ENCODE assay signal across 7 cellular contexts in genomic region chr13:75635621-75636338, GRCh38. TPM values are rescaled to one million over a fixed set of nuclear protein-coding genes. Genes with fewer than 3 reads are reported as not detected.
DNase-seq lines count a peak whose midpoint lies in the region; ATAC-seq and TF ChIP-seq lines count a peak whose summit lies in the region.

LMO7 (plus strand) TSS chr13:75636330; CDS start chr13:75636658, 328 bp downstream.

- H3K9me3 ChIP-seq in muscle layer of colon (ENCODE audit: low read length) (no peaks in the 10 kb centered on the region), stomach smooth muscle (ENCODE audit: control insufficient read depth in 2 of 2, low read length in 2 of 2) (no peaks in the 10 kb centered on the region)

- H3K9ac ChIP-seq in muscle layer of colon (ENCODE audit: low read length): no peak within 1 kb of the TSS
- H3K9ac ChIP-seq in stomach smooth muscle (ENCODE audit: low read length in 2 of 2): peak within 1 kb of the TSS in 1 of 2 donors; percentile 13

- peaks cover 42% of the 10 kb centered on the region for H3K36me3 Mint-ChIP-seq in HFFc6 (ENCODE audit: low read depth)

- TF ChIP-seq CTCF in HFFc6 (IDR thresholded peaks at IDR 0.05) (0 out of 2 replicates have a peak, but pooled peaks have one; percentile 6), NB4 (IDR thresholded peaks at IDR 0.05; ENCODE audit: low read depth, low read length) (no peak), epithelial cell of proximal tubule (conservative IDR thresholded peaks at IDR 0.05; ENCODE audit: low read depth, low read length) (no peak)

- H3K4me3 ChIP-seq in NB4 (ENCODE audit: low read depth, low read length) (peak within 1 kb of the TSS; percentile 47), epithelial cell of proximal tubule (ENCODE audit: low read depth, low read length) (peak within 1 kb of the TSS; percentile 86), muscle layer of colon (ENCODE audit: low read depth in 1 of 2, low read length in 2 of 2) (peak within 1 kb of the TSS; percentile 61 to 64), stomach smooth muscle (ENCODE audit: low read length in 2 of 2) (peak within 1 kb of the TSS; percentile 74 to 78)

- ATAC-seq in GM18511 (IDR thresholded peaks at IDR 0.05; ENCODE audit: unreplicated experiment): peak; percentile 73

- no peak for TF ChIP-seq POLR2A in NB4 (IDR thresholded peaks at IDR 0.05; ENCODE audit: extremely low read depth, insufficient read length)

- H3K27ac Mint-ChIP-seq in HFFc6: peak within 1 kb of the TSS; percentile 91

- no peaks in the 10 kb centered on the region for H3K9me3 Mint-ChIP-seq in HFFc6

- peaks cover 4% of the 10 kb centered on the region; the same call in 1 of the 2 replicates for H3K27me3 Mint-ChIP-seq in HFFc6 (ENCODE audit: insufficient read depth)

- DNase-seq in HFFc6 (peak; percentile 68), NB4 (ENCODE audit: low read depth) (peak; percentile 73), epithelial cell of proximal tubule (ENCODE audit: low read depth) (no peak)
- DNase-seq in activated CD8-positive, alpha-beta memory T cell treated with anti-CD3 and anti-CD28 coated beads, Interleukin-2, amount 50 U/mL, for 4 hours: peak; percentile 48

- peaks cover 53% of the 10 kb centered on the region for H3K4me1 Mint-ChIP-seq in HFFc6 (ENCODE audit: low read depth)

- H3K4me1 ChIP-seq in muscle layer of colon (ENCODE audit: insufficient read depth, low read length): no peaks in the 10 kb centered on the region
- peaks cover 13% of the 10 kb centered on the region for H3K4me1 ChIP-seq in stomach smooth muscle (ENCODE audit: control insufficient read depth, insufficient read depth, low read length)

- H3K27me3 ChIP-seq in muscle layer of colon (ENCODE audit: control insufficient read depth in 1 of 2, insufficient read depth in 2 of 2, low read length in 2 of 2) (peaks cover 5 to 14% of the 10 kb centered on the region in 2 donors), stomach smooth muscle (ENCODE audit: control insufficient read depth in 1 of 2, insufficient read depth in 2 of 2, low read length in 2 of 2) (peaks cover 6 to 22% of the 10 kb centered on the region in 2 donors)

- H3K27ac ChIP-seq in muscle layer of colon (ENCODE audit: low read depth, low read length) (peak within 1 kb of the TSS; percentile 34), stomach smooth muscle (ENCODE audit: low read length) (no peak within 1 kb of the TSS)

- no peaks in the 10 kb centered on the region for H3K36me3 ChIP-seq in muscle layer of colon (ENCODE audit: insufficient read depth, low read length)
- no peaks in the 10 kb centered on the region for H3K36me3 ChIP-seq in stomach smooth muscle (ENCODE audit: control insufficient read depth in 2 of 2, insufficient read depth in 2 of 2, low read length in 2 of 2)

- H3K4me3 Mint-ChIP-seq in HFFc6: peak within 1 kb of the TSS; percentile 97

RNA-seq across cellular contexts. Expression of gene LMO7, which starts in this region (rescaled TPM):
- 100 to 1,000 TPM; 682 to 843 (median 813) TPM for total RNA-seq in HFFc6 (2021; fragmentation: NEBNext Ultra II Directional; extraction: Animal tissue kit (Norgen Biotek cat#: 25700))
- total RNA-seq in epithelial cell of proximal tubule: 36.0 and 46.9 TPM in 2 replicates

Comparison
In these comparisons a context has a peak if more than half of its experiments do, and no peak if none do; other contexts are left out.
1. RNA of gene LMO7 (total RNA-seq): 682 to 843 TPM in HFFc6; 36.0 to 46.9 TPM in epithelial cell of proximal tubule; every median in the first group is over 10 times any median in the second.
2. Peak in every context shown above with its lines, with median percentiles within 50 percentile points of each other: H3K4me3 ChIP-seq.